Comparison of ENCODE assay signal across 1 cellular context in genomic region chr4:29002151-29002550, GRCh38.
A peak's percentile ranks its signal among the peaks of the same experiment; 100 is the strongest.
TF ChIP-seq lines count a peak whose summit lies in the region.

No MANE protein-coding gene starts in this region.

TF ChIP-seq in GM23338, 12 proteins besides CTCF, POLR2A, EP300 and RAD21 (continued from another document):
- TF ChIP-seq ZNF462 (CRISPR knock-in tag; IDR thresholded peaks at IDR 0.05) = peak; percentile 74
